8 cellular contexts compared by ENCODE assay signal in the genomic region with DNA sequence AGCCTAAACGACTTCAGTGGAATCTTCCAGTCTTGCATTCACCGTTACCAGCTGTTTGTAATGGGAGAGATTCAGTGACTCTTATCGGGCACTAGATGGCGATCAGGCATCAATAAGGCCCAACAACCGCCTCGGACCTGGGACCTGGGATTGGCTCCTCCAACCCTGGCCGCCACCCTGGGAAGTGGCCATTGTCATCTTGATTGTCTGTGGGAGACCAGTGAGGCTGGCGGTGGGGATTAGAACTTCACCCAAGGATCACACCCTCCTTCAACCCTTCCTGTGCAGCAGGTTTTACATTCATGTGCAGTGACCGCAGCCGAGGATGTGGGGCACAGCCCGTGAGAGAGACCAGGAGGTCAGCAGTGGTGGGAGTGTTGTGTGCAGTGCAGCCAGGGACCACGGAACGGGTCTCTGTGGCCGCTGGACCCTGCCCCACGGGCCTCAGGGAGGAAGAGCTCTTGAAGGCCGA.
A peak's percentile ranks its signal among the peaks of the same experiment; 100 is the strongest.
DNase-seq lines count a peak whose midpoint lies in the region; ATAC-seq, FAIRE-seq and TF ChIP-seq lines count a peak whose summit lies in the region.

No MANE protein-coding gene starts in this region.

- TF ChIP-seq EP300 in tibial nerve (IDR thresholded peaks at IDR 0.05) = no peak

- H3K27me3 ChIP-seq in tibial nerve = peaks cover 0 to 4% of the 10 kb centered on the region in 2 donors

- peaks cover 15% of the 10 kb centered on the region for H3K4me1 Mint-ChIP-seq in neural crest cell

- intact Hi-C loops in OCI-LY7 (cut with micrococcal nuclease; ENCODE audit: unreplicated experiment) = loop anchor here (1.0 to 2.0 kb wide), 4 partner anchors 153 to 410 kb away; no protein-coding TSS in a partner anchor

- peaks cover 7% of the 10 kb centered on the region for H3K9me3 Mint-ChIP-seq in neural crest cell

- FAIRE-seq in G401.6 (lab: Jason Lieb, UNC) = peak; percentile 87

- TF ChIP-seq CTCF in OCI-LY7 (conservative IDR thresholded peaks at IDR 0.05; ENCODE audit: low read length) (peak; percentile 96), neural crest cell (conservative IDR thresholded peaks at IDR 0.05) (peak; percentile 86), tibial nerve (IDR thresholded peaks at IDR 0.05) (peak; percentile 61 to 80 (median 75))

- no peak overlapping the region for H3K27ac Mint-ChIP-seq in neural crest cell (ENCODE audit: unreplicated experiment)

- TF ChIP-seq POLR2A in tibial nerve (IDR thresholded peaks at IDR 0.05) = no peak

- H3K27me3 Mint-ChIP-seq in neural crest cell (ENCODE audit: low read depth) = no peaks in the 10 kb centered on the region

- H3K27ac ChIP-seq in OCI-LY7 (ENCODE audit: low read depth, low read length, poor library complexity, severe bottlenecking) = no peak overlapping the region
- H3K27ac ChIP-seq in tibial nerve = no peak overlapping the region

- no TSS peak for BruUV-seq in OCI-LY7 (replicated peaks; lab: Mats Ljungman, UMichigan)

- DNase-seq in HuH-7 (ENCODE audit: low spot score) = peak; percentile 70
- peak; percentile 81 for DNase-seq in OCI-LY7 (ENCODE audit: low spot score)
- DNase-seq in activated T-cell treated with anti-CD3 and anti-CD28 coated beads, Interleukin-2, amount 50 U/mL, for 48 hours = peak; percentile 66 to 68
- DNase-seq in fibroblast of peridontal ligament (ENCODE audit: extremely low read depth) = peak; percentile 81
- DNase-seq in neural crest cell (ENCODE audit: low read depth, low spot score) = peak; percentile 66
- DNase-seq in tibial nerve (ENCODE audit: low spot score in 2 of 2) = peak in 1 of 2 donors; percentile 24

- no peak for ATAC-seq in HG03442 (IDR thresholded peaks at IDR 0.05; ENCODE audit: unreplicated experiment)

- no peaks in the 10 kb centered on the region for H3K9me3 ChIP-seq in OCI-LY7 (ENCODE audit: low read length)
- H3K9me3 ChIP-seq in tibial nerve = peaks cover 0 to 5% (median 0%) of the 10 kb centered on the region in 4 donors

- no peaks in the 10 kb centered on the region for H3K36me3 Mint-ChIP-seq in neural crest cell (ENCODE audit: low read depth)

- CTCF ChIA-PET in OCI-LY7 (lab: Charles Lee; ENCODE audit: unreplicated experiment) = interaction anchor here (0.6 to 1.4 kb wide), 3 partner anchors 22 to 408 kb away, joined by 3 read pairs; a partner anchor contains a TSS

- no peak overlapping the region for H3K4me3 ChIP-seq in OCI-LY7 (ENCODE audit: low read depth, low read length, poor library complexity, severe bottlenecking)
- no peak overlapping the region for H3K4me3 ChIP-seq in tibial nerve

- 40% methylated on average over 14 to 15 of the region's 16 CpGs for WGBS in tibial nerve, 2 donors

- H3K9me2 ChIP-seq in OCI-LY7 (ENCODE audit: insufficient read depth, low read length) = no peaks in the 10 kb centered on the region

- peak overlapping the region; percentile 35; the same call in 1 of the 2 replicates for H2AFZ ChIP-seq in OCI-LY7 (ENCODE audit: low read length)

- H4K20me1 ChIP-seq in OCI-LY7 (ENCODE audit: insufficient read depth, low read length) = no peaks in the 10 kb centered on the region

- H3K4me1 ChIP-seq in OCI-LY7 (ENCODE audit: insufficient read depth, low read length, poor library complexity, severe bottlenecking) (no peaks in the 10 kb centered on the region), tibial nerve (peaks cover 0 to 6% (median 0%) of the 10 kb centered on the region in 4 donors)

- no peaks in the 10 kb centered on the region for H3K36me3 ChIP-seq in OCI-LY7 (ENCODE audit: insufficient read depth, low read length)
- no peaks in the 10 kb centered on the region for H3K36me3 ChIP-seq in tibial nerve

- H3K4me3 Mint-ChIP-seq in neural crest cell = no peak overlapping the region

- POLR2A ChIA-PET in OCI-LY7 (lab: Charles Lee) = no interaction called here

- no peak overlapping the region for H3K4me2 ChIP-seq in OCI-LY7 (ENCODE audit: low read length)

- no peaks in the 10 kb centered on the region for H3K79me2 ChIP-seq in OCI-LY7 (ENCODE audit: insufficient read depth, low read depth, low read length)
